ENCODE assay signal across 1 cellular context in the genomic region with DNA sequence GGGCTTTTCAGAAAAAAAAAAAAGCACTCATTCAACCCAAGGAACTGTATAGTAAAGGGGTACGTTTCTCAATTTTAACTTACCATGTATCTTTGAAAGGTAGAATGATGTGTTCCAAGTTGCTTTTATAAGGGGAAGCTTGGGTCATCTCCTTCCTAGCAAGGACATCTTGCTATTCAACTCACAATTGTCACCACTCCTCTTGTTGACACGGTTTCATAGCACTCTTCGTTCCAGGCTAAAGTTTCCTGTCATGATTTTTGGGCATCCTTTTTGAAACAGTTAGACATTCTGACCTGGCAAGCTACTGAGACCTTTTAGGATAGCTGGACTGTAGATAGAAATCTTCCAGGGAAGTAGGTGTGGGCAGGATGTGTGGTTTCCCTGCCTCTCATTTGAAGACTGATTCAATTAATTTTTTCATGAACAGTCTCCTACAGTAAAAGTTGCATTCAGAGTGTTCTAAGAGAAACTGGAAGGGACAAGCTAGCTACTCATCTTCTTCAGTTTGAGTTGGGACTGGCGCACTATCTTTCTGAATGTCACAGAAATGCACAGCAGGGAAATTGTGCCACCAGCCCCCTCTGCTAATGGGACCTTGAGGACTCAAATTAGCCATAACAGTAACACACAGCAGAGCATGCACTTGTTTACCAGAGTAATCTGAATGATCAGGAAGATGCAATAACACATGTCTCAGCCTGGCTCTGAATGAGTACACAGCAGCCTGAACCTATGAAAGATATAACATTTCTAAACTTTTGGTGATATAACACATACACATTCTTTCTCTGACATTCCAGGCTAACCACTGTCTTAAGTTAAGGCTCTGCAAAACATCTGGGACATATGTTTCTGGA.
TF ChIP-seq lines count a peak whose summit lies in the region.

No MANE protein-coding gene starts in this region.

TF ChIP-seq in IMR-90, 13 proteins besides CTCF, POLR2A, EP300 and RAD21:
- TF ChIP-seq BHLHE40 (IDR thresholded peaks at IDR 0.05; ENCODE audit: low read depth, low read length): no peak
- no peak for TF ChIP-seq SMC3 (IDR thresholded peaks at IDR 0.05; ENCODE audit: low read depth, low read length)
- TF ChIP-seq NFE2L2 (IDR thresholded peaks at IDR 0.05; ENCODE audit: low read depth, low read length): no peak
- TF ChIP-seq CHD1 (IDR thresholded peaks at IDR 0.05; ENCODE audit: low read depth, low read length): no peak
- TF ChIP-seq RFX5 (IDR thresholded peaks at IDR 0.05; ENCODE audit: low read depth, low read length): peak; percentile 64; the same call in 1 of the 2 replicates
- no peak for TF ChIP-seq CEBPB (IDR thresholded peaks at IDR 0.05; ENCODE audit: low read depth, low read length)
- TF ChIP-seq MXI1 (IDR thresholded peaks at IDR 0.05; ENCODE audit: borderline replicate concordance, low read depth, low read length): 0 out of 2 replicates have a peak, but pooled peaks have one; percentile 49
- TF ChIP-seq MAFK (IDR thresholded peaks at IDR 0.05; ENCODE audit: low read depth, low read length): no peak
